28 cellular contexts compared by ENCODE assay signal in genomic region chr2:213710164-213710563, GRCh38.
"Had no signal": no experiment of that assay in that cellular context is flagged by ENCODE, and none has a peak within 500 bp of the region (broad histone marks: within the 10 kb centered on the region; RNA-seq: fewer than 3 reads in every experiment).

No MANE protein-coding gene starts in this region.

- H3K4me3 ChIP-seq: colonic mucosa, coronary artery, dorsolateral prefrontal cortex, esophagus muscularis mucosa, esophagus squamous epithelium, gastrocnemius medialis, gastroesophageal sphincter, heart left ventricle, heart right ventricle, hepatocyte had no signal

- H3K27ac ChIP-seq: colonic mucosa, coronary artery, dorsolateral prefrontal cortex, epithelial cell of prostate, esophagus muscularis mucosa, esophagus squamous epithelium, foreskin keratinocyte, gastrocnemius medialis, gastroesophageal sphincter, heart left ventricle, heart right ventricle, hepatocyte had no signal

- DNase-seq: colonic mucosa; cortex of kidney; dermis blood vessel endothelial cell; dorsolateral prefrontal cortex; effector CD4-positive, alpha-beta T cell; effector CD8-positive, alpha-beta T cell; effector memory CD4-positive, alpha-beta T cell; effector memory CD8-positive, alpha-beta T cell; endodermal cell; erythroblast; esophagus squamous epithelium; foreskin fibroblast; foreskin keratinocyte; foreskin melanocyte; gastrocnemius medialis; glutamatergic neuron; head of caudate nucleus; heart left ventricle; heart right ventricle had no signal

- FAIRE-seq: endometrium, endothelial cell of umbilical vein, frontal cortex had no signal

- H3K4me2 ChIP-seq: hepatocyte had no signal

- H3K4me1 ChIP-seq: colonic mucosa, esophagus muscularis mucosa, esophagus squamous epithelium, foreskin keratinocyte, gastrocnemius medialis, gastroesophageal sphincter, heart left ventricle, heart right ventricle had no signal

- H3K9me3 ChIP-seq: colonic mucosa, esophagus muscularis mucosa, esophagus squamous epithelium, gastrocnemius medialis, gastroesophageal sphincter, heart left ventricle, heart right ventricle had no signal

- H3K36me3 ChIP-seq: colonic mucosa, esophagus muscularis mucosa, esophagus squamous epithelium, gastrocnemius medialis, gastroesophageal sphincter, heart left ventricle, heart right ventricle had no signal

- H2AFZ ChIP-seq: hepatocyte had no signal

- ATAC-seq: effector memory CD8-positive, alpha-beta T cell; esophagus mucosa; foreskin keratinocyte; gastrocnemius medialis; gastroesophageal sphincter; heart left ventricle; heart right ventricle had no signal

- H3K79me2 ChIP-seq: hepatocyte had no signal

- H3K27me3 ChIP-seq: colonic mucosa, dorsolateral prefrontal cortex, esophagus muscularis mucosa, esophagus squamous epithelium, foreskin keratinocyte, gastrocnemius medialis, gastroesophageal sphincter, heart left ventricle, heart right ventricle, hepatocyte had no signal
